ENCODE assay signal across 24 cellular contexts in genomic region chr2:196954001-196954400, GRCh38.
DNase-seq lines count a peak whose midpoint lies in the region; ATAC-seq lines count a peak whose summit lies in the region.
"Had no signal": no experiment of that assay in that cellular context is flagged by ENCODE, and none has a peak within 500 bp of the region (broad histone marks: within the 10 kb centered on the region; RNA-seq: fewer than 3 reads in every experiment).

No MANE protein-coding gene starts in this region.

- peak; percentile 21 to 36 for DNase-seq in HAP-1 (ENCODE audit: low spot score in 2 of 2)
- DNase-seq in NCI-H1436 treated with DMSO at 0.1 percent for 48 hours (lab: John Stamatoyannopoulos, UW), result peak; percentile 44
- peak; percentile 52 for DNase-seq in NCI-H345 treated with DMSO at 0.1 percent for 48 hours (lab: John Stamatoyannopoulos, UW; ENCODE audit: unreplicated experiment)
- no peak for DNase-seq in NCI-H1694 (lab: John Stamatoyannopoulos, UW)
- DNase-seq in SHP77 treated with DMSO at 0.1 percent for 48 hours (lab: John Stamatoyannopoulos, UW), result no peak
- DNase-seq: activated CD4-positive, alpha-beta T cell treated with anti-CD3 and anti-CD28 coated beads, Interleukin-2, amount 50 U/mL, for 48 hours; activated CD8-positive, alpha-beta memory T cell treated with anti-CD3 and anti-CD28 coated beads, Interleukin-2, amount 50 U/mL, for 48 hours; activated naive CD4-positive, alpha-beta T cell treated with anti-CD3 and anti-CD28 coated beads, Interleukin-2, amount 50 U/mL, for 16 hours; amygdala; Calu3; EL; GOT3; midbrain; naive thymus-derived CD4-positive, alpha-beta T cell; NCI-H1105; occipital lobe; stimulated activated CD4-positive, alpha-beta T cell treated with anti-CD3 and anti-CD28 coated beads, Interleukin-15, amount 100 ng/mL, for 24 hours; stimulated activated naive B cell treated with anti-CD40 and anti-IgM and Interleukin-4, amounts not matched to agents 10 μg/mL and 1 μg/mL and 100 μg/mL, for 72 hours; T-helper 1 cell had no signal

- no peak overlapping the region for H3K4me3 ChIP-seq in HAP-1
- no peak overlapping the region for H3K4me3 ChIP-seq in iPS-20b (ENCODE audit: low read length)
- H3K4me3 ChIP-seq: suprapubic skin had no signal

- no peaks in the 10 kb centered on the region; the same call in 1 of the 2 replicates for H3K9me3 ChIP-seq in HAP-1
- H3K9me3 ChIP-seq in iPS-20b (ENCODE audit: insufficient read depth, low read depth, low read length), result no peaks in the 10 kb centered on the region
- H3K9me3 ChIP-seq: suprapubic skin had no signal

- peak overlapping the region; percentile 14; the same call in 1 of the 2 replicates for H3K9ac ChIP-seq in iPS-20b (ENCODE audit: low read depth, low read length)

- H3K36me3 ChIP-seq in HAP-1 (replicated peaks) (no peaks in the 10 kb centered on the region), iPS-20b (ENCODE audit: insufficient read depth, low read depth, low read length) (no peaks in the 10 kb centered on the region)
- H3K36me3 ChIP-seq: suprapubic skin had no signal

- in situ Hi-C loops in HAP-1 (cut with MboI; ENCODE audit: low sequenced_read_pairs), result no loop called here

- H3K4me1 ChIP-seq in HAP-1 (peaks cover 22% of the 10 kb centered on the region), iPS-20b (ENCODE audit: insufficient read depth, low read length) (peaks cover 28% of the 10 kb centered on the region; the same call in 1 of the 2 replicates)

- H3K27ac ChIP-seq in iPS-20b (ENCODE audit: low read length), result no peak overlapping the region
- H3K27ac ChIP-seq: C4-2B, suprapubic skin had no signal

- ATAC-seq in HG02973 (IDR thresholded peaks at IDR 0.05; ENCODE audit: unreplicated experiment), result no peak
- ATAC-seq: activated T-helper 17 cell treated with anti-CD3 and anti-CD28 coated beads, Interleukin-2, amount 50 U/mL, for 72 hours; naive thymus-derived CD4-positive, alpha-beta T cell; stimulated activated naive B cell treated with anti-CD40 and anti-IgM and Interleukin-4, amounts not matched to agents 10 μg/mL and 1 μg/mL and 100 μg/mL, for 72 hours had no signal

- H3K27me3 ChIP-seq in HAP-1 (ENCODE audit: low read depth), result no peaks in the 10 kb centered on the region
- H3K27me3 ChIP-seq in iPS-20b (ENCODE audit: insufficient read depth, low read length), result no peaks in the 10 kb centered on the region
- H3K27me3 ChIP-seq: suprapubic skin had no signal

Comparison
In these comparisons a context has a peak if more than half of its experiments do, and no peak if none do; other contexts are left out.
1. DNase-seq: peak in HAP-1 (2 of 2), NCI-H1436 treated with DMSO at 0.1 percent for 48 hours (single experiment) and NCI-H345 treated with DMSO at 0.1 percent for 48 hours (single experiment); none in NCI-H1694 (single experiment) and SHP77 treated with DMSO at 0.1 percent for 48 hours (single experiment).